ENCODE assay signal across 14 cellular contexts in genomic region chr4:2142630-2143427, GRCh38.
DNase-seq lines count a peak whose midpoint lies in the region; ATAC-seq, FAIRE-seq and TF ChIP-seq lines count a peak whose summit lies in the region.
"Had no signal": no experiment of that assay in that cellular context is flagged by ENCODE, and none has a peak within 500 bp of the region (broad histone marks: within the 10 kb centered on the region; RNA-seq: fewer than 3 reads in every experiment).

No MANE protein-coding gene starts in this region.

- peak overlapping the region; percentile 37 for H3K4me2 ChIP-seq in astrocyte (ENCODE audit: low read length)

- H3K4me3 ChIP-seq in astrocyte (ENCODE audit: insufficient read depth, low read depth, low read length) (no peak overlapping the region), kidney (ENCODE audit: low read length in 2 of 2) (no peak overlapping the region)
- H3K4me3 ChIP-seq: prostate gland had no signal

- H3K4me1 ChIP-seq in astrocyte (ENCODE audit: insufficient read depth, low read length): peaks cover 7% of the 10 kb centered on the region
- H3K4me1 ChIP-seq in kidney (ENCODE audit: control insufficient read depth in 1 of 2, insufficient read depth in 1 of 2, low read depth in 1 of 2, low read length in 2 of 2): no peaks in the 10 kb centered on the region
- H3K4me1 ChIP-seq: prostate gland had no signal

- no peaks in the 10 kb centered on the region for H4K20me1 ChIP-seq in astrocyte (ENCODE audit: insufficient read depth, low read length)

- peaks cover 3% of the 10 kb centered on the region for H3K36me3 Mint-ChIP-seq in activated naive CD4-positive, alpha-beta T cell treated with anti-CD3 and anti-CD28 coated beads, Interleukin-2, amount 50 U/mL, for 24 hours
- H3K36me3 Mint-ChIP-seq in astrocyte (ENCODE audit: low read depth, unreplicated experiment): no peaks in the 10 kb centered on the region

- H3K36me3 ChIP-seq in astrocyte (ENCODE audit: insufficient read depth, low read length) (no peaks in the 10 kb centered on the region), kidney (ENCODE audit: control insufficient read depth in 1 of 2, insufficient read depth in 2 of 2, low read length in 2 of 2) (no peaks in the 10 kb centered on the region)
- H3K36me3 ChIP-seq: prostate gland had no signal

- intact Hi-C loops in kidney (cut with DNase I) (no loop called here), left ventricle myocardium superior (cut with micrococcal nuclease) (no loop called here)

- H2AFZ ChIP-seq in astrocyte (ENCODE audit: low read depth, low read length): no peak overlapping the region

- no peak for DNase-seq in activated naive CD4-positive, alpha-beta T cell treated with Interleukin-2 at 50 U/mL for 16 hours
- DNase-seq in astrocyte (ENCODE audit: low read depth) (peak; percentile 26), kidney (no peak), urothelium cell line (ENCODE audit: low spot score) (peak; percentile 44), left ventricle myocardium superior (no peak), DMS79 (lab: John Stamatoyannopoulos, UW) (no peak)
- DNase-seq: activated CD4-positive, alpha-beta T cell treated with anti-CD3 and anti-CD28 coated beads, Interleukin-2, amount 50 U/mL, for 4 hours; activated naive CD4-positive, alpha-beta T cell treated with anti-CD3 and anti-CD28 coated beads for 36 hours; endodermal cell; NCI-H1436 treated with DMSO at 0.1 percent for 48 hours; NK-92 treated with Interleukin-12 subunit alpha and Interleukin-12 subunit beta, amount 100 ng/mL, for 24 hours had no signal

- ATAC-seq in left ventricle myocardium superior (no peak), GM19351 (IDR thresholded peaks at IDR 0.05; ENCODE audit: unreplicated experiment) (no peak)

- no peaks in the 10 kb centered on the region for H3K9me3 Mint-ChIP-seq in activated naive CD4-positive, alpha-beta T cell treated with anti-CD3 and anti-CD28 coated beads, Interleukin-2, amount 50 U/mL, for 24 hours
- peaks cover 2% of the 10 kb centered on the region for H3K9me3 Mint-ChIP-seq in astrocyte (ENCODE audit: unreplicated experiment)
- H3K9me3 Mint-ChIP-seq: activated naive CD4-positive, alpha-beta T cell treated with anti-CD3 and anti-CD28 coated beads for 36 hours; endodermal cell had no signal

- FAIRE-seq in astrocyte (lab: Jason Lieb, UNC) (no peak), kidney (lab: Jason Lieb, UNC) (peak; percentile 3), urothelium cell line (lab: Jason Lieb, UNC) (no peak)

- H3K27ac ChIP-seq in astrocyte (ENCODE audit: low read depth, low read length) (no peak overlapping the region), kidney (ENCODE audit: low read depth in 2 of 2, low read length in 2 of 2) (no peak overlapping the region)
- H3K27ac ChIP-seq: prostate gland had no signal

- peak overlapping the region; percentile 69 for H3K27ac Mint-ChIP-seq in activated naive CD4-positive, alpha-beta T cell treated with anti-CD3 and anti-CD28 coated beads, Interleukin-2, amount 50 U/mL, for 24 hours
- H3K27ac Mint-ChIP-seq in astrocyte (ENCODE audit: unreplicated experiment): no peak overlapping the region
- H3K27ac Mint-ChIP-seq: endodermal cell had no signal

- H3K9ac ChIP-seq in astrocyte (ENCODE audit: low read length) (no peak overlapping the region), kidney (ENCODE audit: low read length in 2 of 2) (no peak overlapping the region)

- no peaks in the 10 kb centered on the region for H3K27me3 ChIP-seq in astrocyte (ENCODE audit: insufficient read depth, low read length)

- H3K4me3 Mint-ChIP-seq in activated naive CD4-positive, alpha-beta T cell treated with anti-CD3 and anti-CD28 coated beads, Interleukin-2, amount 50 U/mL, for 24 hours: peak overlapping the region; percentile 24
- H3K4me3 Mint-ChIP-seq in astrocyte (ENCODE audit: unreplicated experiment): no peak overlapping the region
- H3K4me3 Mint-ChIP-seq: activated naive CD4-positive, alpha-beta T cell treated with anti-CD3 and anti-CD28 coated beads for 36 hours; endodermal cell had no signal

- peaks cover 1% of the 10 kb centered on the region for H3K27me3 Mint-ChIP-seq in activated naive CD4-positive, alpha-beta T cell treated with anti-CD3 and anti-CD28 coated beads, Interleukin-2, amount 50 U/mL, for 24 hours
- peaks cover 23% of the 10 kb centered on the region for H3K27me3 Mint-ChIP-seq in astrocyte (ENCODE audit: low read depth, unreplicated experiment)

- H3K4me1 Mint-ChIP-seq in activated naive CD4-positive, alpha-beta T cell treated with anti-CD3 and anti-CD28 coated beads, Interleukin-2, amount 50 U/mL, for 24 hours: peaks cover 26% of the 10 kb centered on the region
- peaks cover 9% of the 10 kb centered on the region for H3K4me1 Mint-ChIP-seq in astrocyte (ENCODE audit: low read depth, unreplicated experiment)
- H3K4me1 Mint-ChIP-seq: endodermal cell had no signal

- TF ChIP-seq CTCF in astrocyte (IDR thresholded peaks at IDR 0.05; ENCODE audit: insufficient read depth, low read depth, low read length): no peak
- no peak for TF ChIP-seq CTCF in kidney (IDR thresholded peaks at IDR 0.05; ENCODE audit: borderline replicate concordance, extremely low read depth, insufficient read depth)

- no peaks in the 10 kb centered on the region for H3K79me2 ChIP-seq in astrocyte (ENCODE audit: insufficient read depth, low read length)

- no peaks in the 10 kb centered on the region for H3K9me3 ChIP-seq in astrocyte (ENCODE audit: insufficient read depth, low read depth, low read length)
- no peaks in the 10 kb centered on the region for H3K9me3 ChIP-seq in kidney (ENCODE audit: control insufficient read depth in 1 of 2, low read length in 2 of 2)
- H3K9me3 ChIP-seq: prostate gland had no signal

Comparison
In these comparisons a context has a peak if more than half of its experiments do, and no peak if none do; other contexts are left out.
1. DNase-seq: peak in astrocyte (single experiment) and urothelium cell line (single experiment); none in activated naive CD4-positive, alpha-beta T cell treated with Interleukin-2 at 50 U/mL for 16 hours (single experiment), kidney (single experiment), left ventricle myocardium superior (single experiment) and DMS79 (single experiment).